In the genomic region with DNA sequence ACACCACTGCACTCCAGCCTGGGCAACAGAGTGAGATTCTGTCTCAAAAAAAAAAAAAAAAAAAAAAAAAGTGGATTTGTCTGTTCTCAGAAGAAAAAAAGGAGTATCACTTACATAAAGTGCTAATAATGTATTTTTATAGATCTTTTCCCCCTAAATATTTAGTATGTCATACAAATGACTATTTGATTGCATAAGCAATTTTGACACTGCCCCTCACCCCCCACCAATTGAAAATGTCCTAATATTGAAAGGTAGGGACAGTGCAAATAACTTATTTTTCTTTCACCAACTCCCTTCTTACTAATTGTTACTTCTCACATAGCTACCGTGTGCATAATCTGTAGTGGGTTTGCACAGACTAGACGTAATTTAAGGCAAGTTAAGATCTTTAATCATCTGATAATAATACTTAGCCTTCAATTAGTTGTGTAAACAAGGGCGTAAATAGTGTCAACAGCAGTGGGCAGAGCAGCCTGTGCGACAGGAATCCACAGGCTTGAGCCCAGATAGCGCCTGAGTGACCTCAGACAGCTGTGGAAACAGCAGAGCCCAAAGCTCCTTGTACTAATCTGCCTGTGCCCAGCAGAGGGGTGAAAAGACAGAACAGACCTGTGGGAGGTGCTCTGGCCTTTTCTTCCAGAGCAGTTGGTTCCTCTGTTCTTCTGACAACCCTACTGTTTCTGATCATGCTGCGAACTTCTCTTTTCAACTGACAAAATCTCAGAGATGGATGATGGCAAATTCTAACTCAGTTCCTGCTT, we compare ENCODE assay signal across 8 cellular contexts. TPM values are rescaled to one million over a fixed set of nuclear protein-coding genes. Genes with fewer than 3 reads are reported as not detected.
DNase-seq lines count a peak whose midpoint lies in the region; ATAC-seq lines count a peak whose summit lies in the region.

No MANE protein-coding gene starts in this region.

- no peaks in the 10 kb centered on the region for H3K36me3 ChIP-seq in HAP-1 (replicated peaks)

- no peaks in the 10 kb centered on the region for H3K9me3 Mint-ChIP-seq in naive thymus-derived CD8-positive, alpha-beta T cell

- no peak overlapping the region for H3K4me3 Mint-ChIP-seq in naive thymus-derived CD8-positive, alpha-beta T cell

- H3K4me1 Mint-ChIP-seq in naive thymus-derived CD8-positive, alpha-beta T cell: peaks cover 5 to 26% (median 16%) of the 10 kb centered on the region in 4 donors

- H3K27me3 ChIP-seq in HAP-1 (ENCODE audit: low read depth): no peaks in the 10 kb centered on the region

- in situ Hi-C loops in HAP-1 (cut with MboI; ENCODE audit: low sequenced_read_pairs): no loop called here

- no peaks in the 10 kb centered on the region for H3K27me3 Mint-ChIP-seq in naive thymus-derived CD8-positive, alpha-beta T cell

- peak; percentile 37 to 78 for DNase-seq in NCI-H2081 (lab: John Stamatoyannopoulos, UW)
- DNase-seq in NCI-H2081 treated with DMSO at 0.1 percent for 48 hours (lab: John Stamatoyannopoulos, UW): no peak
- DNase-seq in HAP-1 (ENCODE audit: low spot score in 2 of 2): peak; percentile 45 to 52
- peak; percentile 88 for DNase-seq in NCI-H146 (lab: John Stamatoyannopoulos, UW)
- peak; percentile 59 for DNase-seq in UCSD-AML1 (lab: John Stamatoyannopoulos, UW; ENCODE audit: unreplicated experiment)
- peak; percentile 60 for DNase-seq in ecto neural progenitor cell (ENCODE audit: low spot score)
- peak in 9 of 10 donors; percentile 44 to 82 (median 58) for DNase-seq in naive thymus-derived CD8-positive, alpha-beta T cell

- H3K27ac Mint-ChIP-seq in naive thymus-derived CD8-positive, alpha-beta T cell: peak overlapping the region in 2 of 10 donors; percentile 1 to 19

- POLR2A ChIA-PET in naive thymus-derived CD8-positive, alpha-beta T cell (lab: Charles Lee): interaction anchor here (0.6 to 1.5 kb wide), 7 partner anchors 57 to 435 kb away, joined by 3 to 15 read pairs (median 5); no protein-coding TSS in a partner anchor

- no peaks in the 10 kb centered on the region for H3K36me3 Mint-ChIP-seq in naive thymus-derived CD8-positive, alpha-beta T cell

- peaks cover 15% of the 10 kb centered on the region for H3K4me1 ChIP-seq in HAP-1

- no peaks in the 10 kb centered on the region for H3K9me3 ChIP-seq in HAP-1

- ATAC-seq in naive thymus-derived CD8-positive, alpha-beta T cell: peak; percentile 55 to 56
- no peak for ATAC-seq in GM18520 (IDR thresholded peaks at IDR 0.05; ENCODE audit: unreplicated experiment)

- H3K4me3 ChIP-seq in HAP-1: no peak overlapping the region

RNA-seq across cellular contexts. Expression of a gene that starts 4.5 kb away (rescaled TPM):
- total RNA-seq in naive thymus-derived CD8-positive, alpha-beta T cell: 10 to 100 TPM; 18.7 to 19.6 TPM
- polyA plus RNA-seq in naive thymus-derived CD8-positive, alpha-beta T cell: 1 to 10 TPM; 2.5 to 9.4 (median 8.3) TPM

RNA-seq across cellular contexts. Expression of a gene that starts 50.2 kb away (rescaled TPM):
- total RNA-seq in naive thymus-derived CD8-positive, alpha-beta T cell: 10 to 100 TPM; 26.5 to 28.8 TPM
- polyA plus RNA-seq in naive thymus-derived CD8-positive, alpha-beta T cell: 10 to 100 TPM; 27.8 to 35.5 (median 33.4) TPM
